In genomic region chr13:34640931-34641330, GRCh38 we compare ENCODE assay signal across 22 cellular contexts.
"Had no signal": no experiment of that assay in that cellular context is flagged by ENCODE, and none has a peak within 500 bp of the region (broad histone marks: within the 10 kb centered on the region; RNA-seq: fewer than 3 reads in every experiment).

No MANE protein-coding gene starts in this region.

- H3K36me3 ChIP-seq: colonic mucosa, sigmoid colon, tibial nerve had no signal

- DNase-seq: caudate nucleus; colonic mucosa; dermis blood vessel endothelial cell; erythroblast; foreskin melanocyte; head of caudate nucleus; left colon; naive B cell; nephron progenitor cell; posterior cingulate gyrus; sigmoid colon; stimulated activated CD4-positive, alpha-beta T cell treated with anti-CD3 and anti-CD28 coated beads, Interleukin-12 subunit alpha, Interleukin-12 subunit beta, amount 100 ng/mL, for 4 hours; stimulated activated CD4-positive, alpha-beta T cell treated with anti-CD3 and anti-CD28 coated beads, Interleukin-2, amount 100 ng/mL, for 48 hours; stimulated activated CD8-positive, alpha-beta memory T cell treated with anti-CD3 and anti-CD28 coated beads, Interleukin-4, amount 100 ng/mL, for 48 hours; stimulated activated naive B cell treated with anti-CD40 and anti-IgM and Interleukin-4, amounts not matched to agents 10 μg/mL and 1 μg/mL and 100 μg/mL, for 72 hours; stimulated activated naive CD8-positive, alpha-beta T cell treated with anti-CD3 and anti-CD28 coated beads, Interleukin-15, amount 100 ng/mL, for 72 hours; testis had no signal

- H3K27ac ChIP-seq: colonic mucosa, hepatocyte, sigmoid colon, skin epidermis, testis, tibial nerve had no signal

- H3K27me3 ChIP-seq: colonic mucosa, hepatocyte, sigmoid colon, testis, tibial nerve had no signal

- H3K27ac Mint-ChIP-seq: memory B cell; naive B cell; nephron progenitor cell; stimulated activated naive B cell treated with anti-CD40 and anti-IgM and Interleukin-4, amounts not matched to agents 10 μg/mL and 1 μg/mL and 100 μg/mL, for 72 hours; stimulated activated naive CD8-positive, alpha-beta T cell treated with anti-CD3 and anti-CD28 coated beads, Interleukin-15, amount 100 ng/mL, for 72 hours had no signal

- H3K4me1 Mint-ChIP-seq: memory B cell; naive B cell; stimulated activated naive B cell treated with anti-CD40 and anti-IgM and Interleukin-4, amounts not matched to agents 10 μg/mL and 1 μg/mL and 100 μg/mL, for 72 hours; stimulated activated naive CD8-positive, alpha-beta T cell treated with anti-CD3 and anti-CD28 coated beads, Interleukin-15, amount 100 ng/mL, for 72 hours had no signal

- H3K9me3 Mint-ChIP-seq: nephron progenitor cell had no signal

- FAIRE-seq: endothelial cell of umbilical vein had no signal

- H3K9me3 ChIP-seq: colonic mucosa, sigmoid colon, testis, tibial nerve had no signal

- H3K4me3 ChIP-seq: colonic mucosa, hepatocyte, sigmoid colon, skin epidermis, testis, tibial nerve had no signal

- H3K4me1 ChIP-seq: colonic mucosa, sigmoid colon, testis, tibial nerve had no signal

- H3K4me2 ChIP-seq: hepatocyte had no signal

- ATAC-seq: left colon; stimulated activated naive B cell treated with anti-CD40 and anti-IgM and Interleukin-4, amounts not matched to agents 10 μg/mL and 1 μg/mL and 100 μg/mL, for 72 hours; stimulated activated naive CD8-positive, alpha-beta T cell treated with anti-CD3 and anti-CD28 coated beads, Interleukin-15, amount 100 ng/mL, for 72 hours had no signal

- H2AFZ ChIP-seq: hepatocyte had no signal

- H3K36me3 Mint-ChIP-seq: memory B cell; naive B cell; stimulated activated naive B cell treated with anti-CD40 and anti-IgM and Interleukin-4, amounts not matched to agents 10 μg/mL and 1 μg/mL and 100 μg/mL, for 72 hours had no signal

- H3K4me3 Mint-ChIP-seq: memory B cell; naive B cell; nephron progenitor cell; stimulated activated naive B cell treated with anti-CD40 and anti-IgM and Interleukin-4, amounts not matched to agents 10 μg/mL and 1 μg/mL and 100 μg/mL, for 72 hours; stimulated activated naive CD8-positive, alpha-beta T cell treated with anti-CD3 and anti-CD28 coated beads, Interleukin-15, amount 100 ng/mL, for 72 hours had no signal

- H3K79me2 ChIP-seq: hepatocyte had no signal
